In genomic region chr5:115415143-115415491, GRCh38 we compare ENCODE assay signal across 9 cellular contexts.
DNase-seq lines count a peak whose midpoint lies in the region; ATAC-seq, FAIRE-seq and TF ChIP-seq lines count a peak whose summit lies in the region.
"Had no signal": no experiment of that assay in that cellular context is flagged by ENCODE, and none has a peak within 500 bp of the region (broad histone marks: within the 10 kb centered on the region; RNA-seq: fewer than 3 reads in every experiment).

No MANE protein-coding gene starts in this region.

- peak overlapping the region; percentile 11 for H3K4me2 ChIP-seq in astrocyte (ENCODE audit: low read length)
- no peak overlapping the region for H3K4me2 ChIP-seq in mesendoderm (ENCODE audit: low read length)

- H4K20me1 ChIP-seq in astrocyte (ENCODE audit: insufficient read depth, low read length) = no peaks in the 10 kb centered on the region

- H2AFZ ChIP-seq in astrocyte (ENCODE audit: low read depth, low read length) = peak overlapping the region; percentile 18

- H2BK5ac ChIP-seq in mesendoderm (ENCODE audit: low read length) = no peak overlapping the region

- H3K27ac ChIP-seq in astrocyte (ENCODE audit: low read depth, low read length) (peak overlapping the region; percentile 25), mesendoderm (ENCODE audit: low read depth, low read length) (no peak overlapping the region)

- H3K9ac ChIP-seq in astrocyte (ENCODE audit: low read length) (no peak overlapping the region), mesendoderm (ENCODE audit: low read length) (no peak overlapping the region)

- H3K4me1 ChIP-seq in astrocyte (ENCODE audit: insufficient read depth, low read length) (peaks cover 24% of the 10 kb centered on the region), mesendoderm (ENCODE audit: control insufficient read depth, low read depth, low read length) (no peaks in the 10 kb centered on the region)

- H3K36me3 Mint-ChIP-seq in astrocyte (ENCODE audit: low read depth, unreplicated experiment) (no peaks in the 10 kb centered on the region), nephron progenitor cell (ENCODE audit: low read depth) (no peaks in the 10 kb centered on the region)
- H3K36me3 Mint-ChIP-seq: activated naive CD4-positive, alpha-beta T cell treated with anti-CD3 and anti-CD28 coated beads, Interleukin-2, amount 50 U/mL, for 24 hours had no signal

- no peaks in the 10 kb centered on the region for H3K9me3 ChIP-seq in astrocyte (ENCODE audit: insufficient read depth, low read depth, low read length)

- H3K36me3 ChIP-seq in astrocyte (ENCODE audit: insufficient read depth, low read length) (no peaks in the 10 kb centered on the region), mesendoderm (ENCODE audit: control insufficient read depth, insufficient read depth, low read length) (no peaks in the 10 kb centered on the region)

- DNase-seq in DMS53 treated with DMSO at 0.1 percent for 48 hours (lab: John Stamatoyannopoulos, UW; ENCODE audit: unreplicated experiment) = peak; percentile 53
- DNase-seq in astrocyte (ENCODE audit: low read depth) = peak; percentile 84
- DNase-seq in mesendoderm = peak; percentile 9
- no peak for DNase-seq in nephron progenitor cell
- no peak for DNase-seq in stimulated activated CD4-positive, alpha-beta T cell treated with anti-CD3 and anti-CD28 coated beads, Interleukin-12 subunit alpha, Interleukin-12 subunit beta, amount 100 ng/mL, for 4 hours

- no peaks in the 10 kb centered on the region for H3K79me2 ChIP-seq in astrocyte (ENCODE audit: insufficient read depth, low read length)
- H3K79me2 ChIP-seq in mesendoderm (ENCODE audit: control insufficient read depth, insufficient read depth, low read length) = no peaks in the 10 kb centered on the region

- TF ChIP-seq CTCF in astrocyte (IDR thresholded peaks at IDR 0.05; ENCODE audit: insufficient read depth, low read depth, low read length) (no peak), nephron progenitor cell (IDR thresholded peaks at IDR 0.05) (no peak)

- no peak overlapping the region for H2BK120ac ChIP-seq in mesendoderm (ENCODE audit: low read depth, low read length)

- no peak overlapping the region for H3K18ac ChIP-seq in mesendoderm (ENCODE audit: low read length)

- H3K27me3 ChIP-seq in astrocyte (ENCODE audit: insufficient read depth, low read length) (no peaks in the 10 kb centered on the region), mesendoderm (ENCODE audit: insufficient read depth, low read length, poor library complexity) (no peaks in the 10 kb centered on the region)

- H3K27me3 Mint-ChIP-seq in astrocyte (ENCODE audit: low read depth, unreplicated experiment) (no peaks in the 10 kb centered on the region), nephron progenitor cell (ENCODE audit: low read depth, poor library complexity) (peaks cover 3% of the 10 kb centered on the region)

- H3K4me3 ChIP-seq in astrocyte (ENCODE audit: insufficient read depth, low read depth, low read length) (no peak overlapping the region), mesendoderm (ENCODE audit: low read length) (no peak overlapping the region)

- no peak overlapping the region for H4K8ac ChIP-seq in mesendoderm (ENCODE audit: low read depth, low read length)

- peak; percentile 74 for ATAC-seq in HG02870 (IDR thresholded peaks at IDR 0.05; ENCODE audit: unreplicated experiment)
- no peak for ATAC-seq in HG03025 (IDR thresholded peaks at IDR 0.05; ENCODE audit: low FRiP score, unreplicated experiment)
- no peak for ATAC-seq in HG02678 (IDR thresholded peaks at IDR 0.05; ENCODE audit: unreplicated experiment)

- H2AK5ac ChIP-seq in mesendoderm (ENCODE audit: low read length) = no peak overlapping the region

- H3K9me3 Mint-ChIP-seq in astrocyte (ENCODE audit: unreplicated experiment) (no peaks in the 10 kb centered on the region), nephron progenitor cell (no peaks in the 10 kb centered on the region)
- H3K9me3 Mint-ChIP-seq: activated naive CD4-positive, alpha-beta T cell treated with anti-CD3 and anti-CD28 coated beads, Interleukin-2, amount 50 U/mL, for 24 hours had no signal

- no peak overlapping the region for H3K4ac ChIP-seq in mesendoderm (ENCODE audit: low read depth, low read length)

- peak overlapping the region; percentile 56 for H3K56ac ChIP-seq in mesendoderm (ENCODE audit: low read length)

- WGBS in mesendoderm (ENCODE audit: extremely low coverage, insufficient coverage, low lambda C conversion rate) = no CpG with 5 or more reads among the region's 1 CpG

- H3K4me1 Mint-ChIP-seq in astrocyte (ENCODE audit: low read depth, unreplicated experiment) = peaks cover 21% of the 10 kb centered on the region
- no peaks in the 10 kb centered on the region for H3K4me1 Mint-ChIP-seq in nephron progenitor cell

- H3K4me3 Mint-ChIP-seq in astrocyte (ENCODE audit: unreplicated experiment) (no peak overlapping the region), nephron progenitor cell (no peak overlapping the region)
- H3K4me3 Mint-ChIP-seq: activated naive CD4-positive, alpha-beta T cell treated with anti-CD3 and anti-CD28 coated beads, Interleukin-2, amount 50 U/mL, for 24 hours had no signal

- H3K27ac Mint-ChIP-seq in astrocyte (ENCODE audit: unreplicated experiment) (no peak overlapping the region), nephron progenitor cell (no peak overlapping the region)
- H3K27ac Mint-ChIP-seq: activated naive CD4-positive, alpha-beta T cell treated with anti-CD3 and anti-CD28 coated beads, Interleukin-2, amount 50 U/mL, for 24 hours had no signal

- no peak overlapping the region for H4K5ac ChIP-seq in mesendoderm (ENCODE audit: low read length)

- H3K79me1 ChIP-seq in mesendoderm (ENCODE audit: low read length) = no peaks in the 10 kb centered on the region

- no peak overlapping the region for H2BK15ac ChIP-seq in mesendoderm (replicated peaks; ENCODE audit: low read depth)

- no peak for FAIRE-seq in astrocyte (lab: Jason Lieb, UNC)

- no peak overlapping the region for H3K23ac ChIP-seq in mesendoderm (ENCODE audit: low read length)

Comparison
In these comparisons a context has a peak if more than half of its experiments do, and no peak if none do; other contexts are left out.
1. DNase-seq: peak in DMS53 treated with DMSO at 0.1 percent for 48 hours (single experiment), astrocyte (single experiment) and mesendoderm (single experiment); none in nephron progenitor cell (single experiment) and stimulated activated CD4-positive, alpha-beta T cell treated with anti-CD3 and anti-CD28 coated beads, Interleukin-12 subunit alpha, Interleukin-12 subunit beta, amount 100 ng/mL, for 4 hours (single experiment).